Comparison of ENCODE assay signal across 12 cellular contexts in the genomic region with DNA sequence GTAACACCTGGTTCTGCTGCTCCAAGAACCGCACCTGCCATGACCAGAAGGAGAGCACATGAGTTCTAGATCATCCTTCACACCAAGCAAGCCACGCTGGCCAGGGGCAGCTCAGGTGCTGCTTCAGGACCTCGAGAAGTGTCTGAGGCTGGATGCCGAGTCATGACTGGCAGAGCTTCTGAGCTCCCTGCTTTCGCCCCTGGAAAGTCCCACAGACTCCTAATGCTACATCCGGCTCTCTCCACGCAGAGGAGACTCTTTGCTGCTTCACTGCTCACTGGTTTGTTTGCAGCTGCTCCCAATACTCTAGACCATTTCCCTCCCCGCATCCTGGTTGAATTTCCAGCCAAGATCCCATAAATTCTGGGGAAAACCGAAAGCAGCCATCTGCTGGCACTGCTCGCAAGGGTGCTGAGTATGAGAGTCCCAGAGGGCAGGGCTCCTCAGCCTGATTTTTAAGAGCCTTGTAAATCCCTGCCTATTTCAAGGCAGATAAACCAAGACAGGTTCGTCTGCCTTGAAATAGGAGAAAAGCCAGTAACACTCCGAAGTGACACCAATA. TPM values are rescaled to one million over a fixed set of nuclear protein-coding genes. Genes with fewer than 3 reads are reported as not detected.
DNase-seq lines count a peak whose midpoint lies in the region; ATAC-seq and TF ChIP-seq lines count a peak whose summit lies in the region.
"Had no signal": no experiment of that assay in that cellular context is flagged by ENCODE, and none has a peak within 500 bp of the region (broad histone marks: within the 10 kb centered on the region; RNA-seq: fewer than 3 reads in every experiment).

No MANE protein-coding gene starts in this region.

- H3K9me3 Mint-ChIP-seq in nephron progenitor cell, result peaks cover 11% of the 10 kb centered on the region
- H3K9me3 Mint-ChIP-seq in activated CD8-positive, alpha-beta T cell treated with anti-CD3 and anti-CD28 coated beads for 36 hours, result no peaks in the 10 kb centered on the region

- peak overlapping the region; percentile 27 for H3K27ac Mint-ChIP-seq in nephron progenitor cell
- no peak overlapping the region for H3K27ac Mint-ChIP-seq in activated CD8-positive, alpha-beta T cell treated with anti-CD3 and anti-CD28 coated beads for 36 hours

- H3K4me3 Mint-ChIP-seq in nephron progenitor cell, result no peak overlapping the region
- no peak overlapping the region for H3K4me3 Mint-ChIP-seq in activated CD8-positive, alpha-beta T cell treated with anti-CD3 and anti-CD28 coated beads for 36 hours

- CTCF ChIA-PET in HEK293T (lab: Yijun Ruan, JAX), result interaction anchor here (1.3 kb wide), 1 partner anchor 220 kb away, joined by 3 read pairs; no protein-coding TSS in a partner anchor
- CTCF ChIA-PET in activated CD8-positive, alpha-beta T cell treated with anti-CD3 and anti-CD28 coated beads for 36 hours (lab: Charles Lee), result interaction anchor here (1.2 kb wide), 1 partner anchor 330 kb away, joined by 3 read pairs; no protein-coding TSS in a partner anchor

- H3K27ac ChIP-seq in VCaP, result peak overlapping the region; percentile 85
- H3K27ac ChIP-seq: tibial nerve had no signal

- no peak for ATAC-seq in activated CD8-positive, alpha-beta T cell treated with anti-CD3 and anti-CD28 coated beads for 36 hours

- POLR2A ChIA-PET in HEK293T (lab: Yijun Ruan, JAX), result no interaction called here
- POLR2A ChIA-PET in activated CD8-positive, alpha-beta T cell treated with anti-CD3 and anti-CD28 coated beads for 36 hours (lab: Charles Lee), result no interaction called here

- H3K27me3 Mint-ChIP-seq in nephron progenitor cell (ENCODE audit: low read depth, poor library complexity), result peaks cover 10% of the 10 kb centered on the region
- H3K27me3 Mint-ChIP-seq in activated CD8-positive, alpha-beta T cell treated with anti-CD3 and anti-CD28 coated beads for 36 hours, result no peaks in the 10 kb centered on the region

- no peaks in the 10 kb centered on the region for H3K36me3 Mint-ChIP-seq in nephron progenitor cell (ENCODE audit: low read depth)
- no peaks in the 10 kb centered on the region for H3K36me3 Mint-ChIP-seq in activated CD8-positive, alpha-beta T cell treated with anti-CD3 and anti-CD28 coated beads for 36 hours (ENCODE audit: low read depth)

- intact Hi-C loops in activated CD8-positive, alpha-beta T cell treated with anti-CD3 and anti-CD28 coated beads for 36 hours (cut with micrococcal nuclease), result no loop called here

- peaks cover 9% of the 10 kb centered on the region for H3K4me1 Mint-ChIP-seq in nephron progenitor cell
- H3K4me1 Mint-ChIP-seq in activated CD8-positive, alpha-beta T cell treated with anti-CD3 and anti-CD28 coated beads for 36 hours (ENCODE audit: low read depth), result peaks cover 36% of the 10 kb centered on the region

- 0 out of 2 replicates have a peak, but pooled peaks have one; percentile 9 for TF ChIP-seq CTCF in VCaP (conservative IDR thresholded peaks at IDR 0.05)
- TF ChIP-seq CTCF in nephron progenitor cell (IDR thresholded peaks at IDR 0.05), result no peak
- TF ChIP-seq CTCF in activated CD8-positive, alpha-beta T cell treated with anti-CD3 and anti-CD28 coated beads for 36 hours (IDR thresholded peaks at IDR 0.05), result no peak

- DNase-seq in ELR (ENCODE audit: low read depth) (peak; percentile 4), nephron progenitor cell (no peak), HEK293T (ENCODE audit: extremely low spot score) (no peak), SHP77 treated with DMSO at 0.1 percent for 48 hours (lab: John Stamatoyannopoulos, UW) (no peak)
- DNase-seq in activated CD8-positive, alpha-beta T cell treated with anti-CD3 and anti-CD28 coated beads for 36 hours, result no peak
- DNase-seq: amniotic stem cell; COR-L47; effector CD8-positive, alpha-beta T cell; NCI-H748 treated with DMSO at 0.1 percent for 48 hours; T-helper 1 cell had no signal

TF ChIP-seq in HEK293T, 16 proteins besides CTCF, POLR2A, EP300 and RAD21:
- TF ChIP-seq SP1 (IDR thresholded peaks at IDR 0.05) (no peak), CTBP1 (IDR thresholded peaks at IDR 0.05; ENCODE audit: borderline replicate concordance) (no peak), BHLHE40 (IDR thresholded peaks at IDR 0.05; ENCODE audit: borderline replicate concordance) (no peak), FOXM1 (IDR thresholded peaks at IDR 0.05; ENCODE audit: borderline replicate concordance) (no peak), L3MBTL2 (conservative IDR thresholded peaks at IDR 0.05) (no peak), ELF4 (IDR thresholded peaks at IDR 0.05) (no peak), TARDBP (IDR thresholded peaks at IDR 0.05) (no peak), SUZ12 (IDR thresholded peaks at IDR 0.05) (no peak), NFRKB (IDR thresholded peaks at IDR 0.05) (no peak), ARNT (IDR thresholded peaks at IDR 0.05) (no peak), HDGF (IDR thresholded peaks at IDR 0.05; ENCODE audit: borderline replicate concordance) (no peak), FOXA1 (IDR thresholded peaks at IDR 0.05) (no peak), FOXK2 (IDR thresholded peaks at IDR 0.05) (no peak), ZNF384 (IDR thresholded peaks at IDR 0.05) (no peak), LEF1 (IDR thresholded peaks at IDR 0.05; ENCODE audit: borderline replicate concordance) (no peak)
- TF ChIP-seq, protein P1, sequence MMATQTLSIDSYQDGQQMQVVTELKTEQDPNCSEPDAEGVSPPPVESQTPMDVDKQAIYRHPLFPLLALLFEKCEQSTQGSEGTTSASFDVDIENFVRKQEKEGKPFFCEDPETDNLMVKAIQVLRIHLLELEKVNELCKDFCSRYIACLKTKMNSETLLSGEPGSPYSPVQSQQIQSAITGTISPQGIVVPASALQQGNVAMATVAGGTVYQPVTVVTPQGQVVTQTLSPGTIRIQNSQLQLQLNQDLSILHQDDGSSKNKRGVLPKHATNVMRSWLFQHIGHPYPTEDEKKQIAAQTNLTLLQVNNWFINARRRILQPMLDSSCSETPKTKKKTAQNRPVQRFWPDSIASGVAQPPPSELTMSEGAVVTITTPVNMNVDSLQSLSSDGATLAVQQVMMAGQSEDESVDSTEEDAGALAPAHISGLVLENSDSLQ (IDR thresholded peaks at IDR 0.05), result no peak
TF ChIP-seq in HEK293T: peak in this region for 0.

RNA-seq across cellular contexts. Expression of a gene that starts 1.4 kb away (rescaled TPM):
- total RNA-seq in activated CD8-positive, alpha-beta T cell treated with anti-CD3 and anti-CD28 coated beads for 36 hours, result not detected
- total RNA-seq: tibial nerve had no signal

RNA-seq across cellular contexts. Expression of a gene that starts 29.6 kb away (rescaled TPM):
- not detected for total RNA-seq in activated CD8-positive, alpha-beta T cell treated with anti-CD3 and anti-CD28 coated beads for 36 hours
- total RNA-seq: tibial nerve had no signal

RNA-seq across cellular contexts. Expression of a gene that starts 32.2 kb away (rescaled TPM):
- under 1 TPM in 1 of 2 experiments, not detected in 1; 0.20 TPM for total RNA-seq in activated CD8-positive, alpha-beta T cell treated with anti-CD3 and anti-CD28 coated beads for 36 hours
- total RNA-seq: tibial nerve had no signal

RNA-seq across cellular contexts. Expression of a gene that starts 49.3 kb away (rescaled TPM):
- total RNA-seq in activated CD8-positive, alpha-beta T cell treated with anti-CD3 and anti-CD28 coated beads for 36 hours, result under 1 TPM; 0.16 to 0.32 TPM
- total RNA-seq: tibial nerve had no signal

RNA-seq across cellular contexts. Expression of a gene that starts 52.7 kb away (rescaled TPM):
- total RNA-seq in activated CD8-positive, alpha-beta T cell treated with anti-CD3 and anti-CD28 coated beads for 36 hours, result not detected
- total RNA-seq: tibial nerve had no signal
